In genomic region chr9:105064248-105065118, GRCh38 we compare ENCODE assay signal across 9 cellular contexts.
DNase-seq lines count a peak whose midpoint lies in the region; ATAC-seq and TF ChIP-seq lines count a peak whose summit lies in the region.
"Had no signal": no experiment of that assay in that cellular context is flagged by ENCODE, and none has a peak within 500 bp of the region (broad histone marks: within the 10 kb centered on the region; RNA-seq: fewer than 3 reads in every experiment).

No MANE protein-coding gene starts in this region.

- H3K4me1 Mint-ChIP-seq in activated CD4-positive, alpha-beta T cell treated with anti-CD3 and anti-CD28 coated beads, Interleukin-2, amount 10 ng/mL, durations not matched to agents 24 days and 14 days = no peaks in the 10 kb centered on the region

- no peaks in the 10 kb centered on the region for H3K9me3 Mint-ChIP-seq in activated naive CD4-positive, alpha-beta T cell treated with anti-CD3 and anti-CD28 coated beads, Interleukin-2, amount 50 U/mL, for 72 hours
- no peaks in the 10 kb centered on the region for H3K9me3 Mint-ChIP-seq in activated CD4-positive, alpha-beta T cell treated with anti-CD3 and anti-CD28 coated beads, Interleukin-2, amount 10 ng/mL, durations not matched to agents 24 days and 14 days
- H3K9me3 Mint-ChIP-seq: activated naive CD4-positive, alpha-beta T cell treated with anti-CD3 and anti-CD28 coated beads, Interleukin-2, amount 50 U/mL, for 24 hours had no signal

- ATAC-seq in activated naive CD4-positive, alpha-beta T cell treated with anti-CD3 and anti-CD28 coated beads, Interleukin-2, amount 50 U/mL, for 72 hours = no peak
- ATAC-seq in foreskin keratinocyte = peak; percentile 88
- no peak for ATAC-seq in HG02642 (IDR thresholded peaks at IDR 0.05; ENCODE audit: poor library complexity, unreplicated experiment)

- peaks cover 17% of the 10 kb centered on the region for H3K4me1 ChIP-seq in foreskin keratinocyte

- H3K27me3 ChIP-seq in foreskin keratinocyte = no peaks in the 10 kb centered on the region

- peaks cover 0 to 14% of the 10 kb centered on the region in 2 donors for H3K36me3 Mint-ChIP-seq in activated naive CD4-positive, alpha-beta T cell treated with anti-CD3 and anti-CD28 coated beads, Interleukin-2, amount 50 U/mL, for 72 hours
- H3K36me3 Mint-ChIP-seq in activated CD4-positive, alpha-beta T cell treated with anti-CD3 and anti-CD28 coated beads, Interleukin-2, amount 10 ng/mL, durations not matched to agents 24 days and 14 days (ENCODE audit: low read depth) = no peaks in the 10 kb centered on the region
- H3K36me3 Mint-ChIP-seq: activated naive CD4-positive, alpha-beta T cell treated with anti-CD3 and anti-CD28 coated beads, Interleukin-2, amount 50 U/mL, for 24 hours had no signal

- H3K27ac Mint-ChIP-seq in activated naive CD4-positive, alpha-beta T cell treated with anti-CD3 and anti-CD28 coated beads, Interleukin-2, amount 50 U/mL, for 72 hours = peak overlapping the region; percentile 52 to 86
- H3K27ac Mint-ChIP-seq in activated CD4-positive, alpha-beta T cell treated with anti-CD3 and anti-CD28 coated beads, Interleukin-2, amount 10 ng/mL, durations not matched to agents 24 days and 14 days = no peak overlapping the region
- H3K27ac Mint-ChIP-seq: activated naive CD4-positive, alpha-beta T cell treated with anti-CD3 and anti-CD28 coated beads, Interleukin-2, amount 50 U/mL, for 24 hours had no signal

- DNase-seq in activated naive CD4-positive, alpha-beta T cell treated with anti-CD3 and anti-CD28 coated beads, Interleukin-2, amount 50 U/mL, for 72 hours (ENCODE audit: low spot score in 2 of 2) = no peak
- DNase-seq in activated naive CD4-positive, alpha-beta T cell treated with anti-CD3 and anti-CD28 coated beads, Interleukin-2, amount 50 U/mL, for 16 hours = no peak
- peak; percentile 93 for DNase-seq in NCI-H2029 (lab: John Stamatoyannopoulos, UW)
- peak; percentile 51 for DNase-seq in UCSD-AML1 (lab: John Stamatoyannopoulos, UW; ENCODE audit: unreplicated experiment)
- DNase-seq in foreskin keratinocyte = peak; percentile 96 to 97
- peak; percentile 88 for DNase-seq in non-pigmented ciliary epithelial cell (ENCODE audit: low read depth)
- DNase-seq in activated CD4-positive, alpha-beta T cell treated with anti-CD3 and anti-CD28 coated beads, Interleukin-2, amount 10 ng/mL, durations not matched to agents 24 days and 14 days = no peak

- no peaks in the 10 kb centered on the region for H3K27me3 Mint-ChIP-seq in activated CD4-positive, alpha-beta T cell treated with anti-CD3 and anti-CD28 coated beads, Interleukin-2, amount 10 ng/mL, durations not matched to agents 24 days and 14 days
- H3K27me3 Mint-ChIP-seq: activated naive CD4-positive, alpha-beta T cell treated with anti-CD3 and anti-CD28 coated beads, Interleukin-2, amount 50 U/mL, for 24 hours had no signal

- H3K27ac ChIP-seq in foreskin keratinocyte = peak overlapping the region; percentile 99

- intact Hi-C loops in activated CD4-positive, alpha-beta T cell treated with anti-CD3 and anti-CD28 coated beads, Interleukin-2, amount 10 ng/mL, durations not matched to agents 24 days and 14 days (cut with micrococcal nuclease) = no loop called here

- no peak overlapping the region for H3K4me3 Mint-ChIP-seq in activated CD4-positive, alpha-beta T cell treated with anti-CD3 and anti-CD28 coated beads, Interleukin-2, amount 10 ng/mL, durations not matched to agents 24 days and 14 days
- H3K4me3 Mint-ChIP-seq: activated naive CD4-positive, alpha-beta T cell treated with anti-CD3 and anti-CD28 coated beads, Interleukin-2, amount 50 U/mL, for 24 hours had no signal

- TF ChIP-seq CTCF in foreskin keratinocyte (conservative IDR thresholded peaks at IDR 0.05) = peak; percentile 1

Comparison
In these comparisons a context has a peak if more than half of its experiments do, and no peak if none do; other contexts are left out.
1. DNase-seq: peak in NCI-H2029 (single experiment), UCSD-AML1 (single experiment), foreskin keratinocyte (2 of 2) and non-pigmented ciliary epithelial cell (single experiment); none in activated naive CD4-positive, alpha-beta T cell treated with anti-CD3 and anti-CD28 coated beads, Interleukin-2, amount 50 U/mL, for 72 hours (0 of 2), activated naive CD4-positive, alpha-beta T cell treated with anti-CD3 and anti-CD28 coated beads, Interleukin-2, amount 50 U/mL, for 16 hours (single experiment) and activated CD4-positive, alpha-beta T cell treated with anti-CD3 and anti-CD28 coated beads, Interleukin-2, amount 10 ng/mL, durations not matched to agents 24 days and 14 days (single experiment).